10 cellular contexts compared by ENCODE assay signal in the genomic region with DNA sequence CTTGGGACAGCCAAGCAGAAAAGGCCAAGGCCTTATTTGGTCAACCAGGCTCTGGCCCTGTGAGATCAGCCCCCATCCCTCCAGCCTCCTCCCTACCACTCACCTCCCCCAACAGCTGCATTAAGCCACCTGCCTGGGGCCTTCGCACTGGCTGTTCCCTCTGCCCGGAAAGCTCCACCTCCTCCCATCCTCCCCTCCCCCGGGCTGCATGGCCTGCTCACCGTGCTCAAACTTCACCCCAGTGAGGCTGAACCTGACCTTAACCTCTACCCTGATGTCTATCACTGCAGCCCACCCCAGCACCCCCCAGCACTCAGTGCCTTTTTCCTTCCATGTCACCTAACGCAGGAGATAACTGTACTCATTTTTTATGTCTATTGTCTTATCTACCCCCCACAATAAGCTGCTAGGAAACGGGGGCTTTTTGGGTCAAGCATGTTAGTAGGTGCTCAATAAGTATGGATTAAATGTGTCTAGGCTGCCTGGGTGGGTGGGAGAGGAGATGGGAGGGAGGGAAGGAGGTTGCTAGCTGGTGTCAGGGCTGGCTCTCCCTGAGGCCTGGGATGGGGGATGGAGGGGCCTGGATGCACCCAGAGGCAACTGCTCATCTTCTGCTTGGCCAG. TPM values are rescaled to one million over a fixed set of nuclear protein-coding genes. Genes with fewer than 3 reads are reported as not detected.
DNase-seq lines count a peak whose midpoint lies in the region; ATAC-seq and TF ChIP-seq lines count a peak whose summit lies in the region.
"Had no signal": no experiment of that assay in that cellular context is flagged by ENCODE, and none has a peak within 500 bp of the region (broad histone marks: within the 10 kb centered on the region; RNA-seq: fewer than 3 reads in every experiment).

No MANE protein-coding gene starts in this region.

- peaks cover 50% of the 10 kb centered on the region for H3K36me3 ChIP-seq in OCI-LY1 (ENCODE audit: insufficient read depth, low read length)
- peaks cover 15% of the 10 kb centered on the region for H3K36me3 ChIP-seq in rectal smooth muscle tissue (ENCODE audit: control insufficient read depth, insufficient read depth, low read length)

- H3K36me3 Mint-ChIP-seq in activated naive CD4-positive, alpha-beta T cell treated with anti-CD3 and anti-CD28 coated beads, Interleukin-2, amount 50 U/mL, for 72 hours = peaks cover 47 to 51% of the 10 kb centered on the region in 2 donors

- DNase-seq in GM20000 (ENCODE audit: low spot score) (peak; percentile 91), NCI-H2196 (lab: John Stamatoyannopoulos, UW; ENCODE audit: unreplicated experiment) (no peak), NCI-H2081 treated with DMSO at 0.1 percent for 48 hours (lab: John Stamatoyannopoulos, UW) (no peak), NCI-H1092 (lab: John Stamatoyannopoulos, UW) (no peak)
- DNase-seq in activated naive CD4-positive, alpha-beta T cell treated with anti-CD3 and anti-CD28 coated beads, Interleukin-2, amount 50 U/mL, for 72 hours (ENCODE audit: low spot score in 2 of 2) = peak; percentile 75 to 76

- H3F3A ChIP-seq in OCI-LY1 (ENCODE audit: insufficient read depth, low read length) = no peaks in the 10 kb centered on the region

- H3K9ac ChIP-seq in OCI-LY1 (ENCODE audit: low read length) = peak overlapping the region; percentile 92
- no peak overlapping the region for H3K9ac ChIP-seq in rectal smooth muscle tissue (ENCODE audit: low read length)

- peaks cover 97% of the 10 kb centered on the region for H3K4me1 ChIP-seq in OCI-LY1 (ENCODE audit: insufficient read depth, low read length, severe bottlenecking)
- no peaks in the 10 kb centered on the region for H3K4me1 ChIP-seq in rectal smooth muscle tissue (ENCODE audit: control insufficient read depth, insufficient read depth, low read length)
- H3K4me1 ChIP-seq: psoas muscle had no signal

- peak overlapping the region; percentile 97 for H3K27ac ChIP-seq in OCI-LY1 (ENCODE audit: low read depth, low read length, poor library complexity, severe bottlenecking)
- H3K27ac ChIP-seq in rectal smooth muscle tissue (ENCODE audit: low read depth, low read length) = no peak overlapping the region

- H3K4me2 ChIP-seq in OCI-LY1 (ENCODE audit: low read length) = peak overlapping the region; percentile 89

- H3K9me3 ChIP-seq in OCI-LY1 (ENCODE audit: low read length) = no peaks in the 10 kb centered on the region
- H3K9me3 ChIP-seq: psoas muscle had no signal

- H3K27me3 ChIP-seq in OCI-LY1 (ENCODE audit: insufficient read depth, low read length) (no peaks in the 10 kb centered on the region), rectal smooth muscle tissue (ENCODE audit: control insufficient read depth, insufficient read depth, low read length) (no peaks in the 10 kb centered on the region)

- no peaks in the 10 kb centered on the region for H3K79me2 ChIP-seq in OCI-LY1 (ENCODE audit: insufficient read depth, low read length)

- H3K9me2 ChIP-seq in OCI-LY1 (ENCODE audit: low read depth, low read length) = no peaks in the 10 kb centered on the region

- H3K27ac Mint-ChIP-seq in activated naive CD4-positive, alpha-beta T cell treated with anti-CD3 and anti-CD28 coated beads, Interleukin-2, amount 50 U/mL, for 72 hours = peak overlapping the region; percentile 89 to 90

- no peaks in the 10 kb centered on the region for H4K20me1 ChIP-seq in OCI-LY1 (ENCODE audit: insufficient read depth, low read length)

- peak; percentile 43 to 49 for ATAC-seq in activated naive CD4-positive, alpha-beta T cell treated with anti-CD3 and anti-CD28 coated beads, Interleukin-2, amount 50 U/mL, for 72 hours
- no peak for ATAC-seq in HG02798 (IDR thresholded peaks at IDR 0.05; ENCODE audit: poor library complexity, unreplicated experiment)

- H2AFZ ChIP-seq in OCI-LY1 (ENCODE audit: low read length) = no peak overlapping the region

- peak overlapping the region; percentile 79 for H3K4me3 ChIP-seq in OCI-LY1 (ENCODE audit: low read depth, low read length, poor library complexity, severe bottlenecking)
- H3K4me3 ChIP-seq in rectal smooth muscle tissue (ENCODE audit: low read length) = peak overlapping the region; percentile 57
- H3K4me3 ChIP-seq: psoas muscle had no signal

- H3K9me3 Mint-ChIP-seq in activated naive CD4-positive, alpha-beta T cell treated with anti-CD3 and anti-CD28 coated beads, Interleukin-2, amount 50 U/mL, for 72 hours = no peaks in the 10 kb centered on the region

- no peak for TF ChIP-seq CTCF in GM20000 (IDR thresholded peaks at IDR 0.05; ENCODE audit: extremely low read depth, missing control alignments)
- no peak for TF ChIP-seq CTCF in OCI-LY1 (IDR thresholded peaks at IDR 0.05; ENCODE audit: low read length)

RNA-seq across cellular contexts. Expression of gene PTPRCAP, which starts 0.9 kb away (rescaled TPM):
- total RNA-seq in activated naive CD4-positive, alpha-beta T cell treated with anti-CD3 and anti-CD28 coated beads, Interleukin-2, amount 50 U/mL, for 72 hours = 100 to 1,000 TPM in 1 of 2 donors, 10 to 100 TPM in 1; 65.2 to 131 TPM

RNA-seq across cellular contexts. Expression of gene CORO1B, which starts 6.7 kb away (rescaled TPM):
- 100 to 1,000 TPM; 293 to 428 TPM for total RNA-seq in activated naive CD4-positive, alpha-beta T cell treated with anti-CD3 and anti-CD28 coated beads, Interleukin-2, amount 50 U/mL, for 72 hours

RNA-seq across cellular contexts. Expression of gene RPS6KB2, which starts 8.3 kb away (rescaled TPM):
- total RNA-seq in activated naive CD4-positive, alpha-beta T cell treated with anti-CD3 and anti-CD28 coated beads, Interleukin-2, amount 50 U/mL, for 72 hours = 10 to 100 TPM; 64.3 to 68.8 TPM

RNA-seq across cellular contexts. Expression of gene GPR152, which starts 16.0 kb away (rescaled TPM):
- total RNA-seq in activated naive CD4-positive, alpha-beta T cell treated with anti-CD3 and anti-CD28 coated beads, Interleukin-2, amount 50 U/mL, for 72 hours = not detected
- total RNA-seq: activated CD8-positive, alpha-beta memory T cell treated with anti-CD3 and anti-CD28 coated beads for 36 hours had no signal

RNA-seq across cellular contexts. Expression of gene CABP4, which starts 18.6 kb away (rescaled TPM):
- 1 to 10 TPM; 1.7 to 2.8 TPM for total RNA-seq in activated naive CD4-positive, alpha-beta T cell treated with anti-CD3 and anti-CD28 coated beads, Interleukin-2, amount 50 U/mL, for 72 hours

Comparison
In these comparisons a context has a peak if more than half of its experiments do, and no peak if none do; other contexts are left out.
1. DNase-seq: peak in GM20000 (single experiment) and activated naive CD4-positive, alpha-beta T cell treated with anti-CD3 and anti-CD28 coated beads, Interleukin-2, amount 50 U/mL, for 72 hours (2 of 2); none in NCI-H2196 (single experiment), NCI-H2081 treated with DMSO at 0.1 percent for 48 hours (single experiment) and NCI-H1092 (single experiment).